In the genomic region with DNA sequence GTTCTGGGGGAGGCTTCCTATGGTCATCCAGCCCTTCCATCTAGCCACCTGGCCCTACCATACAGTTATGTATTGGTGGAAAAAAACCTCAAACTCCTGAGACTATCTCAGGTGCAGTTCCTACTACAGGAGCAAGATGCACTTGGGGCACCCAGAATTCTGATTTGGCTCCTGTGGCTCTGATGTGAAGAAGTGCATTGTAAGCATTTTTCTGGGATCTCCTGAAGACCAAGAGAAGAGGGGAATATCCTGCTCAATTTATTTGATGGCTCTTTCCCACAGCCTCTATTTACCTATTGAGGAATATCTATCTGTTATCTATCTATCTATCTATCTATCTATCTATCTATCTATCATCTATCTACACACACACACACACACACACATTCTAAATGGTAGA, we compare ENCODE assay signal across 21 cellular contexts.
DNase-seq lines count a peak whose midpoint lies in the region; ATAC-seq, FAIRE-seq and TF ChIP-seq lines count a peak whose summit lies in the region.
"Had no signal": no experiment of that assay in that cellular context is flagged by ENCODE, and none has a peak within 500 bp of the region (broad histone marks: within the 10 kb centered on the region; RNA-seq: fewer than 3 reads in every experiment).

No MANE protein-coding gene starts in this region.

- H3K27me3 ChIP-seq in HepG2 (ENCODE audit: control insufficient read depth in 1 of 2, insufficient read depth in 2 of 2, low read length in 2 of 2): no peaks in the 10 kb centered on the region
- H3K27me3 ChIP-seq in right lobe of liver: no peaks in the 10 kb centered on the region
- no peaks in the 10 kb centered on the region for H3K27me3 ChIP-seq in IMR-90 (ENCODE audit: control insufficient read depth, insufficient read depth, low read length)
- H3K27me3 ChIP-seq: BLaER1 treated with 17β-estradiol and CSF1 and Interleukin-3, amounts not matched to agents 10 nM and 100 nM had no signal

- H3K18ac ChIP-seq in IMR-90 (ENCODE audit: low read depth, low read length): no peak overlapping the region

- no peak for TF ChIP-seq EP300 in HepG2 (IDR thresholded peaks at IDR 0.05; ENCODE audit: low read depth in 2 of 2, low read length in 2 of 2)
- TF ChIP-seq EP300 in HepG2 (CRISPR knock-in tag; IDR thresholded peaks at IDR 0.05; ENCODE audit: borderline replicate concordance): no peak

- no peaks in the 10 kb centered on the region for H3K36me3 ChIP-seq in HepG2 (replicated peaks in 1 of 2; ENCODE audit: control insufficient read depth in 1 of 2, insufficient read depth in 2 of 2, low read length in 2 of 2)
- H3K36me3 ChIP-seq in right lobe of liver: no peaks in the 10 kb centered on the region
- no peaks in the 10 kb centered on the region for H3K36me3 ChIP-seq in IMR-90 (ENCODE audit: control insufficient read depth, insufficient read depth, low read length)
- H3K36me3 ChIP-seq: BLaER1 treated with 17β-estradiol and CSF1 and Interleukin-3, amounts not matched to agents 10 nM and 100 nM had no signal

- no peak overlapping the region for H3K23ac ChIP-seq in IMR-90 (ENCODE audit: low read depth, low read length)

- no peak overlapping the region for H2AK9ac ChIP-seq in IMR-90 (replicated peaks; ENCODE audit: low read depth, low read length, poor library complexity)

- H4K8ac ChIP-seq in IMR-90 (ENCODE audit: low read depth in 2 of 2, low read length in 2 of 2): no peak overlapping the region

- H3K4me3 Mint-ChIP-seq in nephron progenitor cell: no peak overlapping the region
- H3K4me3 Mint-ChIP-seq: B cell; CD4-positive, alpha-beta T cell; CD8-positive, alpha-beta T cell had no signal

- no peaks in the 10 kb centered on the region for H4K20me1 ChIP-seq in HepG2 (ENCODE audit: insufficient read depth, low read length)
- no peaks in the 10 kb centered on the region for H4K20me1 ChIP-seq in IMR-90 (ENCODE audit: insufficient read depth, low read length)
- H4K20me1 ChIP-seq: BLaER1 treated with 17β-estradiol and CSF1 and Interleukin-3, amounts not matched to agents 10 nM and 100 nM had no signal

- H3K14ac ChIP-seq in IMR-90 (replicated peaks; ENCODE audit: low read depth, low read length): no peak overlapping the region

- intact Hi-C loops in HepG2 (cut with micrococcal nuclease; ENCODE audit: unreplicated experiment) (no loop called here), right lobe of liver (cut with DNase I) (no loop called here), IMR-90 (cut with micrococcal nuclease) (no loop called here)

- no peaks in the 10 kb centered on the region for H3K79me1 ChIP-seq in IMR-90 (ENCODE audit: low read depth in 1 of 2, low read length in 2 of 2)

- H3K9me3 Mint-ChIP-seq in nephron progenitor cell: peaks cover 91% of the 10 kb centered on the region

- no peaks in the 10 kb centered on the region for H3K79me2 ChIP-seq in HepG2 (ENCODE audit: insufficient read depth, low read length)

- no peaks in the 10 kb centered on the region for H3K4me1 ChIP-seq in HepG2 (ENCODE audit: insufficient read depth, low read length)
- H3K4me1 ChIP-seq in right lobe of liver: no peaks in the 10 kb centered on the region
- H3K4me1 ChIP-seq in IMR-90 (ENCODE audit: control insufficient read depth, insufficient read depth, low read length): no peaks in the 10 kb centered on the region
- H3K4me1 ChIP-seq: BLaER1 treated with 17β-estradiol and CSF1 and Interleukin-3, amounts not matched to agents 10 nM and 100 nM; Caco-2 had no signal

- no peak overlapping the region for H3K27ac Mint-ChIP-seq in nephron progenitor cell
- H3K27ac Mint-ChIP-seq: B cell; CD4-positive, alpha-beta T cell; CD8-positive, alpha-beta T cell had no signal

- no peak overlapping the region for H2BK20ac ChIP-seq in IMR-90 (ENCODE audit: low read depth, low read length)

- no peak for TF ChIP-seq CTCF in HepG2 (CRISPR knock-in tag; IDR thresholded peaks at IDR 0.05)
- TF ChIP-seq CTCF in right lobe of liver (IDR thresholded peaks at IDR 0.05): no peak
- no peak for TF ChIP-seq CTCF in IMR-90 (conservative IDR thresholded peaks at IDR 0.05; ENCODE audit: low read depth, low read length)
- TF ChIP-seq CTCF in nephron progenitor cell (IDR thresholded peaks at IDR 0.05): no peak

- no peak overlapping the region for H4K5ac ChIP-seq in IMR-90 (ENCODE audit: low read depth, low read length)

- H2BK15ac ChIP-seq in IMR-90 (ENCODE audit: low read depth, low read length): no peak overlapping the region

- no peak overlapping the region for H2BK5ac ChIP-seq in IMR-90 (ENCODE audit: low read depth, low read length, poor library complexity, severe bottlenecking)

- H3K4me3 ChIP-seq in HepG2 (replicated peaks in 1 of 3; ENCODE audit: insufficient read depth in 1 of 3, low read depth in 2 of 3, low read length in 3 of 3) (no peak overlapping the region), right lobe of liver (no peak overlapping the region), IMR-90 (ENCODE audit: insufficient read depth, low read depth, low read length) (no peak overlapping the region)
- H3K4me3 ChIP-seq: BLaER1 treated with 17β-estradiol and CSF1 and Interleukin-3, amounts not matched to agents 10 nM and 100 nM had no signal

- POLR2A ChIA-PET in HepG2 (lab: Yijun Ruan, JAX) (no interaction called here), IMR-90 (lab: Charles Lee; ENCODE audit: unreplicated experiment) (no interaction called here)

- H3K4ac ChIP-seq in IMR-90 (ENCODE audit: low read depth, low read length): no peak overlapping the region

- H3K4me1 Mint-ChIP-seq in nephron progenitor cell: no peaks in the 10 kb centered on the region
- H3K4me1 Mint-ChIP-seq: B cell had no signal

- no peak for FAIRE-seq in HepG2 (lab: Jason Lieb, UNC)
- FAIRE-seq: A204.1, D721Med, G401.6, GM12891, GM19239 had no signal

- H3K9ac ChIP-seq in HepG2 (ENCODE audit: insufficient read depth, low read depth, low read length): no peak overlapping the region
- H3K9ac ChIP-seq in IMR-90 (ENCODE audit: low read depth, low read length): no peak overlapping the region
- H3K9ac ChIP-seq: BLaER1 treated with 17β-estradiol and CSF1 and Interleukin-3, amounts not matched to agents 10 nM and 100 nM had no signal

- H3K27ac ChIP-seq in HepG2 (ENCODE audit: extremely low read length, insufficient read depth, low read length): no peak overlapping the region
- H3K27ac ChIP-seq in right lobe of liver: no peak overlapping the region
- no peak overlapping the region for H3K27ac ChIP-seq in IMR-90 (ENCODE audit: insufficient read depth, low read length)
- H3K27ac ChIP-seq: BLaER1 treated with 17β-estradiol and CSF1 and Interleukin-3, amounts not matched to agents 10 nM and 100 nM; C4-2B had no signal

- TF ChIP-seq RAD21 in HepG2 (CRISPR knock-in tag; IDR thresholded peaks at IDR 0.05) (no peak), IMR-90 (IDR thresholded peaks at IDR 0.05; ENCODE audit: low read length) (no peak)

- no peak overlapping the region for H3K56ac ChIP-seq in IMR-90 (ENCODE audit: extremely low read depth, insufficient read depth, low read length)

- CTCF ChIA-PET in HepG2 (lab: Yijun Ruan, JAX; ENCODE audit: low intra/inter-chr PET ratio, low total read pairs): no interaction called here
- CTCF ChIA-PET in IMR-90 (lab: Yijun Ruan, JAX): no interaction called here

- H2AFZ ChIP-seq in HepG2 (ENCODE audit: low read length) (no peak overlapping the region), IMR-90 (replicated peaks; ENCODE audit: low read length, poor library complexity) (no peak overlapping the region)

- BruUV-seq in HepG2 (replicated peaks; lab: Mats Ljungman, UMichigan) (no TSS peak), IMR-90 (replicated peaks; lab: Mats Ljungman, UMichigan) (no TSS peak)

- H3K36me3 Mint-ChIP-seq in nephron progenitor cell (ENCODE audit: low read depth): no peaks in the 10 kb centered on the region
- H3K36me3 Mint-ChIP-seq: CD8-positive, alpha-beta T cell had no signal

- H3K9me3 ChIP-seq in HepG2 (ENCODE audit: low read length) (peaks cover 97% of the 10 kb centered on the region), right lobe of liver (no peaks in the 10 kb centered on the region), IMR-90 (ENCODE audit: control insufficient read depth, insufficient read depth, low read length) (peaks cover 14% of the 10 kb centered on the region)
- H3K9me3 ChIP-seq: Caco-2 had no signal

- no peak for DNase-seq in HepG2 (ENCODE audit: low spot score)
- no peak for DNase-seq in right lobe of liver
- DNase-seq in IMR-90: no peak
- no peak for DNase-seq in epidermal melanocyte (ENCODE audit: insufficient read length, low spot score)
- DNase-seq in nephron progenitor cell: no peak
- DNase-seq: 8988T; AML-193; Caco-2; Calu3; CD4-positive, alpha-beta T cell; CD8-positive, alpha-beta T cell; DMS79 treated with DMSO at 0.1 percent for 48 hours; GF-D8 had no signal

- no peak overlapping the region for H2AK5ac ChIP-seq in IMR-90 (ENCODE audit: low read depth, low read length)

- H3K4me2 ChIP-seq in HepG2 (ENCODE audit: low read depth, low read length): no peak overlapping the region
- no peak overlapping the region for H3K4me2 ChIP-seq in IMR-90 (ENCODE audit: low read depth, low read length)
- H3K4me2 ChIP-seq: BLaER1 treated with 17β-estradiol and CSF1 and Interleukin-3, amounts not matched to agents 10 nM and 100 nM had no signal

- dilution Hi-C loops in IMR-90 (cut with HindIII; ENCODE audit: low sequenced_read_pairs, unreplicated experiment): no loop called here

- ATAC-seq in HepG2 (no peak), right lobe of liver (no peak), IMR-90 (ENCODE audit: low read depth) (no peak)
- ATAC-seq: CD8-positive, alpha-beta T cell had no signal

- H3K27me3 Mint-ChIP-seq in nephron progenitor cell (ENCODE audit: low read depth, poor library complexity): no peaks in the 10 kb centered on the region
- H3K27me3 Mint-ChIP-seq: B cell; CD4-positive, alpha-beta T cell had no signal

- TF ChIP-seq POLR2A in HepG2 (IDR thresholded peaks at IDR 0.05; ENCODE audit: insufficient read depth in 1 of 2, low read depth in 2 of 2, low read length in 2 of 2) (no peak), right lobe of liver (IDR thresholded peaks at IDR 0.05) (no peak), IMR-90 (IDR thresholded peaks at IDR 0.05; ENCODE audit: low read depth, low read length) (no peak)

- H4K91ac ChIP-seq in IMR-90 (ENCODE audit: insufficient read depth, low read depth, low read length): no peak overlapping the region

- in situ Hi-C loops in HepG2 (cut with HindIII; ENCODE audit: extremely low pct_ligation_motif_present, low pct_unique_long_range_greater_than_20kb): no loop called here
- in situ Hi-C loops in IMR-90 (cut with MboI; ENCODE audit: low sequenced_read_pairs): loop anchor here (10.0 kb wide), 1 partner anchor 184 kb away; no protein-coding TSS in a partner anchor

- no peaks in the 10 kb centered on the region for H3K9me1 ChIP-seq in IMR-90 (ENCODE audit: insufficient read depth, low read length)

- H2BK120ac ChIP-seq in IMR-90 (ENCODE audit: low read depth, low read length): no peak overlapping the region

TF ChIP-seq in IMR-90, 13 proteins besides CTCF, POLR2A, EP300 and RAD21 (continues in another document):
- TF ChIP-seq CHD1 (IDR thresholded peaks at IDR 0.05; ENCODE audit: low read depth, low read length): no peak
